In genomic region chr10:76721891-76722505, GRCh38 we compare ENCODE assay signal across 1 cellular context.
TF ChIP-seq lines count a peak whose summit lies in the region.

No MANE protein-coding gene starts in this region.

TF ChIP-seq in H1, 55 proteins besides CTCF, POLR2A, EP300 and RAD21:
- TF ChIP-seq SP1 (IDR thresholded peaks at IDR 0.05; ENCODE audit: low read depth, low read length) (no peak), SRF (IDR thresholded peaks at IDR 0.05; ENCODE audit: low read depth, low read length) (no peak), NANOG (IDR thresholded peaks at IDR 0.05; ENCODE audit: insufficient read depth, low read depth, low read length, poor library complexity, severe bottlenecking) (no peak), ATF2 (IDR thresholded peaks at IDR 0.05; ENCODE audit: low read length) (no peak), BACH1 (IDR thresholded peaks at IDR 0.05; ENCODE audit: low read length) (no peak), SP4 (IDR thresholded peaks at IDR 0.05; ENCODE audit: low read length) (no peak), CREB1 (IDR thresholded peaks at IDR 0.05) (no peak), PHF8 (conservative IDR thresholded peaks at IDR 0.05; ENCODE audit: low read depth, low read length) (no peak), ZNF274 (IDR thresholded peaks at IDR 0.05; ENCODE audit: borderline replicate concordance, extremely low read depth, low read length) (no peak), HDAC6 (IDR thresholded peaks at IDR 0.05; ENCODE audit: low read depth, low read length) (no peak), TEAD4 (IDR thresholded peaks at IDR 0.05; ENCODE audit: low read depth, low read length) (no peak), JUN (IDR thresholded peaks at IDR 0.05; ENCODE audit: low read depth, low read length) (no peak), E2F6 (IDR thresholded peaks at IDR 0.05) (no peak), USF2 (IDR thresholded peaks at IDR 0.05; ENCODE audit: low read length) (no peak), GTF2F1 (IDR thresholded peaks at IDR 0.05; ENCODE audit: borderline replicate concordance, low read depth, low read length) (no peak)
TF ChIP-seq in H1: peak in this region for 0.
